Comparison of ENCODE assay signal across 9 cellular contexts in genomic region chrX:67714004-67714403, GRCh38.
"Had no signal": no experiment of that assay in that cellular context is flagged by ENCODE, and none has a peak within 500 bp of the region (broad histone marks: within the 10 kb centered on the region; RNA-seq: fewer than 3 reads in every experiment).

No MANE protein-coding gene starts in this region.

- H3K4me3 ChIP-seq: GM23248, GM23338, HAP-1 had no signal

- H3K27ac ChIP-seq: GM23248 had no signal

- DNase-seq: GM23248, GOT3, H7, H9, HCEC 1CT, HFFc6 had no signal

- H3K9me3 ChIP-seq: HAP-1 had no signal

- H3K4me1 ChIP-seq: HAP-1 had no signal

- ATAC-seq: GM23338, HCT116 had no signal
